1 cellular context compared by ENCODE assay signal in the genomic region with DNA sequence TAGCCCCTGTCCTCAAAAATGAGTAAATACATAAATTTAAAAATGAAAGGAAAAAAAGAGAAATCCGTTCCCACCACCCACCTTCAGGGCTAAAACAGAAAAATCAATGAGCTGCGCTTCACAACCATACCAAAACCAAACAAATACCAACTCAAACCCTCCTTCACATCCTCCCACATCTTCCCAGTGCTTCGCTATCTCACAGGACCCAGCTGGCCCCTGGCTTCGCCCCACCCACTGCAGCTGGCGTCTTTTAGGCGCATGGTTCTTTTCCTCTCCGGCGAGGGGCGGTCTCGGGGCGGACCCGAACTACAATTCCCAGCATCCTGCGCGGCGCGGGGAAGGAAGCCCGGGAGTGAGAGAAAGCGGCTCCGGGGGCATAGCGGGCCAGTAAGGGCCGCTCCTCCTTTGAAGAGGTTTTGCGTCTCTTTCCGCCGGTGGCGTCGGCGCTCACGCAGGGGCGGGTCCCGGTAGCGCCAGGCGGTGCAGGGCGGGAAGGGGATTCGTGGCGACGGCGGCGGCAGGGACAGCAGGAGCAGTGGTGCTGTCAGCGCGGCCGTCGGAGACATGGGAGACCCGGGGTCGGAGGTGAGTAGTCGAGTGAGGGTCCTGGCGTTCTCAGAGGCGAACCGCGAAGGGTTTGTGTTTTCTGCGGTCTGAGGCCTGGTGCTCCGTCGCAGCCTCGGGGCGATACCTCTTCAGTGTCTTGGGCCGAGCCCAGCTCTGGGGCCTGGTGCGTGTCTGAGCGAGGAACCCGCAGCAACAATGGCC.
TF ChIP-seq lines count a peak whose summit lies in the region.

A gene with protein sequence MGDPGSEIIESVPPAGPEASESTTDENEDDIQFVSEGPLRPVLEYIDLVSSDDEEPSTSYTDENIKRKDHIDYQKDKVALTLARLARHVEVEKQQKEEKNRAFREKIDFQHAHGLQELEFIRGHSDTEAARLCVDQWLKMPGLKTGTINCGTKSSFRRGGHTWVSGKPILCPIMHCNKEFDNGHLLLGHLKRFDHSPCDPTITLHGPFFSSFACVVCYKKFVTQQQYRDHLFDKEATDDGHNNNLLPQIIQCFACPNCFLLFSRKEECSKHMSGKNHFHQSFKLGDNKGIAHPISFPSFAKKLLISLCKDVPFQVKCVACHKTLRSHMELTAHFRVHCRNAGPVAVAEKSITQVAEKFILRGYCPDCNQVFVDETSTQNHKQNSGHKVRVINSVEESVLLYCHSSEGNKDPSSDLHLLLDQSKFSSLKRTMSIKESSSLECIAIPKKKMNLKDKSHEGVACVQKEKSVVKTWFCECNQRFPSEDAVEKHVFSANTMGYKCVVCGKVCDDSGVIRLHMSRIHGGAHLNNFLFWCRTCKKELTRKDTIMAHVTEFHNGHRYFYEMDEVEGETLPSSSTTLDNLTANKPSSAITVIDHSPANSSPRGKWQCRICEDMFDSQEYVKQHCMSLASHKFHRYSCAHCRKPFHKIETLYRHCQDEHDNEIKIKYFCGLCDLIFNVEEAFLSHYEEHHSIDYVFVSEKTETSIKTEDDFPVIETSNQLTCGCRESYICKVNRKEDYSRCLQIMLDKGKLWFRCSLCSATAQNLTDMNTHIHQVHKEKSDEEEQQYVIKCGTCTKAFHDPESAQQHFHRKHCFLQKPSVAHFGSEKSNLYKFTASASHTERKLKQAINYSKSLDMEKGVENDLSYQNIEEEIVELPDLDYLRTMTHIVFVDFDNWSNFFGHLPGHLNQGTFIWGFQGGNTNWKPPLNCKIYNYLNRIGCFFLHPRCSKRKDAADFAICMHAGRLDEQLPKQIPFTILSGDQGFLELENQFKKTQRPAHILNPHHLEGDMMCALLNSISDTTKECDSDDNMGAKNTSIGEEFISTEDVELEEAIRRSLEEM (plus strand): TSS at position 502 of the 771 bp plus-strand sequence. CDS start 66 bp downstream, at position 568.

TF ChIP-seq in K562, 482 proteins besides CTCF, POLR2A, EP300 and RAD21 (continued from another document):
- TF ChIP-seq SP1 (CRISPR knock-in tag; IDR thresholded peaks at IDR 0.05), result peak; percentile 98
- TF ChIP-seq, protein P1, sequence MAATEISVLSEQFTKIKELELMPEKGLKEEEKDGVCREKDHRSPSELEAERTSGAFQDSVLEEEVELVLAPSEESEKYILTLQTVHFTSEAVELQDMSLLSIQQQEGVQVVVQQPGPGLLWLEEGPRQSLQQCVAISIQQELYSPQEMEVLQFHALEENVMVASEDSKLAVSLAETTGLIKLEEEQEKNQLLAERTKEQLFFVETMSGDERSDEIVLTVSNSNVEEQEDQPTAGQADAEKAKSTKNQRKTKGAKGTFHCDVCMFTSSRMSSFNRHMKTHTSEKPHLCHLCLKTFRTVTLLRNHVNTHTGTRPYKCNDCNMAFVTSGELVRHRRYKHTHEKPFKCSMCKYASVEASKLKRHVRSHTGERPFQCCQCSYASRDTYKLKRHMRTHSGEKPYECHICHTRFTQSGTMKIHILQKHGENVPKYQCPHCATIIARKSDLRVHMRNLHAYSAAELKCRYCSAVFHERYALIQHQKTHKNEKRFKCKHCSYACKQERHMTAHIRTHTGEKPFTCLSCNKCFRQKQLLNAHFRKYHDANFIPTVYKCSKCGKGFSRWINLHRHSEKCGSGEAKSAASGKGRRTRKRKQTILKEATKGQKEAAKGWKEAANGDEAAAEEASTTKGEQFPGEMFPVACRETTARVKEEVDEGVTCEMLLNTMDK (IDR thresholded peaks at IDR 0.05; ENCODE audit: borderline replicate concordance, insufficient read depth, low read depth, low read length, poor library complexity, severe bottlenecking), result no peak
- TF ChIP-seq, protein P2, sequence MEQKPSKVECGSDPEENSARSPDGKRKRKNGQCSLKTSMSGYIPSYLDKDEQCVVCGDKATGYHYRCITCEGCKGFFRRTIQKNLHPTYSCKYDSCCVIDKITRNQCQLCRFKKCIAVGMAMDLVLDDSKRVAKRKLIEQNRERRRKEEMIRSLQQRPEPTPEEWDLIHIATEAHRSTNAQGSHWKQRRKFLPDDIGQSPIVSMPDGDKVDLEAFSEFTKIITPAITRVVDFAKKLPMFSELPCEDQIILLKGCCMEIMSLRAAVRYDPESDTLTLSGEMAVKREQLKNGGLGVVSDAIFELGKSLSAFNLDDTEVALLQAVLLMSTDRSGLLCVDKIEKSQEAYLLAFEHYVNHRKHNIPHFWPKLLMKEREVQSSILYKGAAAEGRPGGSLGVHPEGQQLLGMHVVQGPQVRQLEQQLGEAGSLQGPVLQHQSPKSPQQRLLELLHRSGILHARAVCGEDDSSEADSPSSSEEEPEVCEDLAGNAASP (IDR thresholded peaks at IDR 0.05), result no peak
- TF ChIP-seq MAFF (IDR thresholded peaks at IDR 0.05; ENCODE audit: low read length), result no peak
- TF ChIP-seq, protein P3, sequence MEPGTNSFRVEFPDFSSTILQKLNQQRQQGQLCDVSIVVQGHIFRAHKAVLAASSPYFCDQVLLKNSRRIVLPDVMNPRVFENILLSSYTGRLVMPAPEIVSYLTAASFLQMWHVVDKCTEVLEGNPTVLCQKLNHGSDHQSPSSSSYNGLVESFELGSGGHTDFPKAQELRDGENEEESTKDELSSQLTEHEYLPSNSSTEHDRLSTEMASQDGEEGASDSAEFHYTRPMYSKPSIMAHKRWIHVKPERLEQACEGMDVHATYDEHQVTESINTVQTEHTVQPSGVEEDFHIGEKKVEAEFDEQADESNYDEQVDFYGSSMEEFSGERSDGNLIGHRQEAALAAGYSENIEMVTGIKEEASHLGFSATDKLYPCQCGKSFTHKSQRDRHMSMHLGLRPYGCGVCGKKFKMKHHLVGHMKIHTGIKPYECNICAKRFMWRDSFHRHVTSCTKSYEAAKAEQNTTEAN (CRISPR knock-in tag; IDR thresholded peaks at IDR 0.05), result no peak
- TF ChIP-seq SOX6 (IDR thresholded peaks at IDR 0.05), result peak; percentile 87
- TF ChIP-seq SMARCA4 (IDR thresholded peaks at IDR 0.05), result peak; percentile 89
- no peak for TF ChIP-seq HNRNPK (IDR thresholded peaks at IDR 0.05; ENCODE audit: low read depth, low read length, poor library complexity, severe bottlenecking)
- no peak for TF ChIP-seq ZFP1 (CRISPR knock-in tag; IDR thresholded peaks at IDR 0.05)
- TF ChIP-seq ZNF311 (CRISPR knock-in tag; IDR thresholded peaks at IDR 0.05), result no peak
- TF ChIP-seq TCFL5 (CRISPR knock-in tag; conservative IDR thresholded peaks at IDR 0.05), result no peak
- peak; percentile 100 for TF ChIP-seq DACH1 (IDR thresholded peaks at IDR 0.05; ENCODE audit: partially characterized antibody)
- TF ChIP-seq HNRNPUL1 (IDR thresholded peaks at IDR 0.05; ENCODE audit: low read length), result no peak
- no peak for TF ChIP-seq CCAR2 (IDR thresholded peaks at IDR 0.05; ENCODE audit: low read depth, low read length)
- peak; percentile 89 to 90 for TF ChIP-seq TRIM24 (IDR thresholded peaks at IDR 0.05)
TF ChIP-seq in K562: peak in this region for 170.
